Comparison of ENCODE assay signal across 9 cellular contexts in genomic region chr3:14430706-14431470, GRCh38. TPM values are rescaled to one million over a fixed set of nuclear protein-coding genes. Genes with fewer than 3 reads are reported as not detected.
DNase-seq lines count a peak whose midpoint lies in the region; ATAC-seq, FAIRE-seq and TF ChIP-seq lines count a peak whose summit lies in the region.
"Had no signal": no experiment of that assay in that cellular context is flagged by ENCODE, and none has a peak within 500 bp of the region (broad histone marks: within the 10 kb centered on the region; RNA-seq: fewer than 3 reads in every experiment).

No MANE protein-coding gene starts in this region.

- peak overlapping the region; percentile 73 for H3K27ac ChIP-seq in HepG2 (ENCODE audit: extremely low read length, insufficient read depth, low read length)
- no peak overlapping the region for H3K27ac ChIP-seq in WERI-Rb-1

- no peaks in the 10 kb centered on the region for H3K27me3 Mint-ChIP-seq in activated CD4-positive, alpha-beta T cell treated with anti-CD3 and anti-CD28 coated beads for 36 hours
- no peaks in the 10 kb centered on the region for H3K27me3 Mint-ChIP-seq in WTC11 (ENCODE audit: low read depth)

- no peak for ATAC-seq in activated CD4-positive, alpha-beta T cell treated with anti-CD3 and anti-CD28 coated beads for 36 hours
- ATAC-seq in WTC11, result no peak
- ATAC-seq in HepG2, result no peak

- no peaks in the 10 kb centered on the region for H3K9me3 Mint-ChIP-seq in activated CD4-positive, alpha-beta T cell treated with anti-CD3 and anti-CD28 coated beads for 36 hours (ENCODE audit: low read depth)
- no peaks in the 10 kb centered on the region for H3K9me3 Mint-ChIP-seq in WTC11

- H3K36me3 Mint-ChIP-seq in activated CD4-positive, alpha-beta T cell treated with anti-CD3 and anti-CD28 coated beads for 36 hours (ENCODE audit: low read depth), result peaks cover 10% of the 10 kb centered on the region
- no peaks in the 10 kb centered on the region for H3K36me3 Mint-ChIP-seq in WTC11

- H3K36me3 ChIP-seq in HepG2 (replicated peaks in 1 of 2; ENCODE audit: control insufficient read depth in 1 of 2, insufficient read depth in 2 of 2, low read length in 2 of 2) (peaks cover 1 to 3% of the 10 kb centered on the region in 2 experiments; a peak in 3 of 5 replicates), WERI-Rb-1 (no peaks in the 10 kb centered on the region; the same call in 1 of the 2 replicates)

- H3K27me3 ChIP-seq in HepG2 (ENCODE audit: control insufficient read depth in 1 of 2, insufficient read depth in 2 of 2, low read length in 2 of 2) (no peaks in the 10 kb centered on the region), WERI-Rb-1 (ENCODE audit: insufficient read depth, low read depth, severe bottlenecking) (no peaks in the 10 kb centered on the region)

- no peak for TF ChIP-seq CTCF in WTC11 (IDR thresholded peaks at IDR 0.05)
- no peak for TF ChIP-seq CTCF in HepG2 (CRISPR knock-in tag; IDR thresholded peaks at IDR 0.05)
- no peak for TF ChIP-seq CTCF in WERI-Rb-1 (IDR thresholded peaks at IDR 0.05; ENCODE audit: low read depth, low read length)

- peaks cover 94% of the 10 kb centered on the region for H3K4me1 Mint-ChIP-seq in activated CD4-positive, alpha-beta T cell treated with anti-CD3 and anti-CD28 coated beads for 36 hours
- H3K4me1 Mint-ChIP-seq in WTC11, result peaks cover 49% of the 10 kb centered on the region

- H3K4me1 ChIP-seq in HepG2 (ENCODE audit: insufficient read depth, low read length), result peaks cover 57% of the 10 kb centered on the region

- H3K27ac Mint-ChIP-seq in activated CD4-positive, alpha-beta T cell treated with anti-CD3 and anti-CD28 coated beads for 36 hours, result peak overlapping the region; percentile 96
- peak overlapping the region; percentile 10; the same call in 1 of the 2 replicates for H3K27ac Mint-ChIP-seq in WTC11

- H3K9ac ChIP-seq in HepG2 (ENCODE audit: insufficient read depth, low read depth, low read length), result no peak overlapping the region

- no peaks in the 10 kb centered on the region; the same call in 1 of the 2 replicates for H4K20me1 ChIP-seq in HepG2 (ENCODE audit: insufficient read depth, low read length)

- TF ChIP-seq EP300 in HepG2 (IDR thresholded peaks at IDR 0.05; ENCODE audit: low read depth in 2 of 2, low read length in 2 of 2) (no peak), HepG2 (CRISPR knock-in tag; IDR thresholded peaks at IDR 0.05; ENCODE audit: borderline replicate concordance) (no peak)

- H3K9me3 ChIP-seq in HepG2 (ENCODE audit: low read length), result no peaks in the 10 kb centered on the region
- H3K9me3 ChIP-seq in WERI-Rb-1 (ENCODE audit: severe bottlenecking), result no peaks in the 10 kb centered on the region

- TF ChIP-seq RAD21 in HepG2 (CRISPR knock-in tag; IDR thresholded peaks at IDR 0.05), result no peak

- in situ Hi-C loops in HepG2 (cut with HindIII; ENCODE audit: extremely low pct_ligation_motif_present, low pct_unique_long_range_greater_than_20kb), result no loop called here

- FAIRE-seq in HepG2 (lab: Jason Lieb, UNC), result no peak
- FAIRE-seq: frontal cortex had no signal

- intact Hi-C loops in activated CD4-positive, alpha-beta T cell treated with anti-CD3 and anti-CD28 coated beads for 36 hours (cut with DNase I, micrococcal nuclease), result loop anchor here in 1 of 2 experiments (5.0 to 10.0 kb wide), 2 partner anchors 1359 to 1416 kb away; partner anchors contain the start of gene IQSEC1
- intact Hi-C loops in HepG2 (cut with micrococcal nuclease; ENCODE audit: unreplicated experiment), result loop anchor here (2.0 kb wide), 1 partner anchor 28 kb away; the partner anchor contains the start of gene SLC6A6

- 0 out of 6 replicates have a peak overlapping the region, but pooled peaks of 1 of the 3 experiments have one; percentile 17 for H3K4me3 ChIP-seq in HepG2 (replicated peaks in 1 of 3; ENCODE audit: insufficient read depth in 1 of 3, low read depth in 2 of 3, low read length in 3 of 3)
- H3K4me3 ChIP-seq in WERI-Rb-1 (ENCODE audit: low read depth, low read length), result no peak overlapping the region

- TF ChIP-seq POLR2A in HepG2 (IDR thresholded peaks at IDR 0.05; ENCODE audit: insufficient read depth in 1 of 2, low read depth in 2 of 2, low read length in 2 of 2), result no peak

- POLR2A ChIA-PET in activated CD4-positive, alpha-beta T cell treated with anti-CD3 and anti-CD28 coated beads for 36 hours (lab: Charles Lee), result interaction anchor here (1.3 to 2.5 kb wide), 2 partner anchors 28 to 32 kb away, joined by 5 to 16 read pairs; partner anchors contain the start of gene SLC6A6
- POLR2A ChIA-PET in WTC11 (lab: Charles Lee) (interaction anchor here (0.8 kb wide), 1 partner anchor 19 kb away, joined by 3 read pairs; no protein-coding TSS in a partner anchor), HepG2 (lab: Yijun Ruan, JAX) (interaction anchor here (1.5 to 2.1 kb wide), 3 partner anchors 13 to 28 kb away, joined by 4 to 7 read pairs (median 6); partner anchors contain the start of gene SLC6A6)

- peak overlapping the region; percentile 65 for H3K4me2 ChIP-seq in HepG2 (ENCODE audit: low read depth, low read length)

- peak overlapping the region; percentile 63 for H3K4me3 Mint-ChIP-seq in activated CD4-positive, alpha-beta T cell treated with anti-CD3 and anti-CD28 coated beads for 36 hours
- no peak overlapping the region for H3K4me3 Mint-ChIP-seq in WTC11

- 79% methylated on average over 10 of the region's 12 CpGs for WGBS in HepG2 (ENCODE audit: low lambda C conversion rate)

- DNase-seq in activated CD4-positive, alpha-beta T cell treated with anti-CD3 and anti-CD28 coated beads for 36 hours, result no peak
- DNase-seq in activated CD4-positive, alpha-beta T cell treated with anti-CD3 and anti-CD28 coated beads, Interleukin-2, amount 50 U/mL, for 1 hour, result no peak
- no peak for DNase-seq in WTC11 (ENCODE audit: low spot score)
- no peak for DNase-seq in HepG2 (ENCODE audit: low spot score)
- DNase-seq in superior temporal gyrus (ENCODE audit: extremely low spot score), result peak; percentile 74
- no peak for DNase-seq in activated CD4-positive, CD25-positive, alpha-beta regulatory T cell (lab: John Stamatoyannopoulos, UW)
- no peak for DNase-seq in WERI-Rb-1
- no peak for DNase-seq in OCI-M1 (lab: John Stamatoyannopoulos, UW)

- CTCF ChIA-PET in activated CD4-positive, alpha-beta T cell treated with anti-CD3 and anti-CD28 coated beads for 36 hours (lab: Charles Lee), result interaction anchor here (0.6 to 1.2 kb wide), 3 partner anchors 15 to 55 kb away, joined by 3 to 4 read pairs (median 3); no protein-coding TSS in a partner anchor
- CTCF ChIA-PET in WTC11 (lab: Charles Lee) (interaction anchor here (0.8 to 2.3 kb wide), 4 partner anchors 29 to 534 kb away, joined by 3 to 11 read pairs (median 6); partner anchors contain the start of gene SLC6A6), HepG2 (lab: Yijun Ruan, JAX; ENCODE audit: low intra/inter-chr PET ratio, low total read pairs) (no interaction called here)

- peaks cover 7% of the 10 kb centered on the region for H3K79me2 ChIP-seq in HepG2 (ENCODE audit: insufficient read depth, low read length)

- H2AFZ ChIP-seq in HepG2 (ENCODE audit: low read length), result no peak overlapping the region

- no TSS peak for BruUV-seq in HepG2 (replicated peaks; lab: Mats Ljungman, UMichigan)

TF ChIP-seq in WTC11, 78 proteins besides CTCF, POLR2A, EP300 and RAD21 (continues in another document):
- TF ChIP-seq NFYB (CRISPR knock-in tag; conservative IDR thresholded peaks at IDR 0.05; ENCODE audit: low read depth) (no peak), ZNF423 (CRISPR knock-in tag; IDR thresholded peaks at IDR 0.05) (no peak), USF1 (CRISPR knock-in tag; IDR thresholded peaks at IDR 0.05) (no peak)

TF ChIP-seq in HepG2, 621 proteins besides CTCF, POLR2A, EP300 and RAD21 (continues in another document):
- TF ChIP-seq ZMYM3 (CRISPR knock-in tag; IDR thresholded peaks at IDR 0.05) (peak; percentile 54; the same call in 1 of the 2 replicates), ZNF790 (CRISPR knock-in tag; IDR thresholded peaks at IDR 0.05; ENCODE audit: borderline replicate concordance) (no peak), ZNF629 (CRISPR knock-in tag; conservative IDR thresholded peaks at IDR 0.05) (peak; percentile 93), MLLT10 (CRISPR knock-in tag; IDR thresholded peaks at IDR 0.05) (no peak)

RNA-seq across cellular contexts. Expression of gene SLC6A6, which starts 28.5 kb away (rescaled TPM):
- total RNA-seq in activated CD4-positive, alpha-beta T cell treated with anti-CD3 and anti-CD28 coated beads for 36 hours, result 10 to 100 TPM; 51.7 to 54.2 TPM
- 144 to 211 TPM (median 147 TPM) in 3 replicates for total RNA-seq in WTC11 (2021)
- total RNA-seq in HepG2 (2016; rRNA removed; fragmentation: Illumina TruSeq; extraction: Trizol), result 10.7 and 20.7 TPM in 2 replicates
- total RNA-seq in HepG2 (2016; cell fraction: cytosol; rRNA removed; fragmentation: Illumina TruSeq; extraction: Trizol; ENCODE audit: low read depth), result 8.8 and 11.0 TPM in 2 replicates
- 8.8 and 20.3 TPM in 2 replicates for total RNA-seq in HepG2 (2016; cell fraction: insoluble cytoplasmic fraction; rRNA removed; fragmentation: Illumina TruSeq; extraction: Trizol)
- total RNA-seq in HepG2 (2016; cell fraction: membrane; rRNA removed; fragmentation: Illumina TruSeq; extraction: Trizol), result 5.1 and 5.2 TPM in 2 replicates
- 25.9 and 32.4 TPM in 2 replicates for total RNA-seq in HepG2 (2016; cell fraction: nucleus; rRNA removed; fragmentation: Illumina TruSeq; extraction: Trizol)
- polyA plus RNA-seq in HepG2 (2011; rRNA removed), result 14.1 and 15.4 TPM in 2 replicates
- 8.6 and 9.7 TPM in 2 replicates for polyA plus RNA-seq in HepG2 (2011; cell fraction: cytosol; rRNA removed)
- 33.2 and 41.8 TPM in 2 replicates for polyA plus RNA-seq in HepG2 (2011; cell fraction: nucleus; rRNA removed)
- polyA plus RNA-seq in HepG2 (2012), result 10.9 and 13.7 TPM in 2 replicates
- polyA plus RNA-seq in HepG2 (2016; cell fraction: cytosol; fragmentation: Illumina TruSeq; extraction: Trizol; ENCODE audit: low read depth), result 0.76 and 1.2 TPM in 2 replicates
- 5.9 and 6.8 TPM in 2 replicates for polyA plus RNA-seq in HepG2 (2016; cell fraction: insoluble cytoplasmic fraction; fragmentation: Illumina TruSeq; extraction: Trizol; ENCODE audit: low read depth)
- polyA plus RNA-seq in HepG2 (2016; cell fraction: membrane; fragmentation: Illumina TruSeq; extraction: Trizol; ENCODE audit: low read depth), result 1.5 and 1.7 TPM in 2 replicates
- 35.4 and 36.8 TPM in 2 replicates for polyA plus RNA-seq in HepG2 (2016; cell fraction: nucleus; fragmentation: Illumina TruSeq; extraction: Trizol; ENCODE audit: insufficient read depth, low read depth)
- 52.1 and 83.7 TPM in 2 replicates for polyA minus RNA-seq in HepG2 (2011; rRNA and poly(A)+ RNA removed; ENCODE audit: low replicate concordance)
- 14.3 and 18.8 TPM in 2 replicates for polyA minus RNA-seq in HepG2 (2011; cell fraction: cytosol; rRNA and poly(A)+ RNA removed)
- polyA minus RNA-seq in HepG2 (2011; cell fraction: nucleus; rRNA and poly(A)+ RNA removed), result 28.2 and 33.0 TPM in 2 replicates
